ENCODE assay signal across 35 cellular contexts in genomic region chr7:129597672-129598071, GRCh38.
"Had no signal": no experiment of that assay in that cellular context is flagged by ENCODE, and none has a peak within 500 bp of the region (broad histone marks: within the 10 kb centered on the region; RNA-seq: fewer than 3 reads in every experiment).

No MANE protein-coding gene starts in this region.

- H3K36me3 ChIP-seq: MG63 had no signal

- H3K4me3 ChIP-seq: MG63 had no signal

- H3K9me3 ChIP-seq: MG63 had no signal

- DNase-seq: Karpas-422, Kasumi-1, MG63, MM.1S, MV-4-11, NCI-H1048, NCI-H1092, NCI-H1092 treated with DMSO at 0.1 percent for 48 hours, NCI-H1105, NCI-H1105 treated with DMSO at 0.1 percent for 48 hours, NCI-H1417, NCI-H1417 treated with DMSO at 0.1 percent for 48 hours, NCI-H1436, NCI-H1436 treated with DMSO at 0.1 percent for 48 hours, NCI-H146, NCI-H1694, NCI-H1694 treated with DMSO at 0.1 percent for 48 hours, NCI-H187, NCI-H187 treated with DMSO at 0.1 percent for 48 hours, NCI-H1930, NCI-H2029, NCI-H2029 treated with DMSO at 0.1 percent for 48 hours, NCI-H2081, NCI-H2081 treated with DMSO at 0.1 percent for 48 hours, NCI-H2107, NCI-H2171, NCI-H2171 treated with DMSO at 0.1 percent for 48 hours, NCI-H2227 treated with DMSO at 0.1 percent for 48 hours, NCI-H226, NCI-H345, NCI-H446, NCI-H446 treated with DMSO at 0.1 percent for 48 hours, NCI-H510A, NCI-H510A treated with DMSO at 0.1 percent for 48 hours, NCI-H524 had no signal

- H3K27me3 ChIP-seq: MG63 had no signal
